In genomic region chr4:85860066-85860465, GRCh38 we compare ENCODE assay signal across 21 cellular contexts.
A peak's percentile ranks its signal among the peaks of the same experiment; 100 is the strongest.
DNase-seq lines count a peak whose midpoint lies in the region; ATAC-seq and TF ChIP-seq lines count a peak whose summit lies in the region.
"Had no signal": no experiment of that assay in that cellular context is flagged by ENCODE, and none has a peak within 500 bp of the region (broad histone marks: within the 10 kb centered on the region; RNA-seq: fewer than 3 reads in every experiment).

No MANE protein-coding gene starts in this region.

- no peak for TF ChIP-seq CTCF in ascending aorta (IDR thresholded peaks at IDR 0.05)

- H3K36me3 ChIP-seq in ascending aorta: no peaks in the 10 kb centered on the region
- H3K36me3 ChIP-seq: breast epithelium had no signal

- no peaks in the 10 kb centered on the region for H3K9me3 ChIP-seq in ascending aorta
- H3K9me3 ChIP-seq: breast epithelium, testis had no signal

- peaks cover 0 to 23% of the 10 kb centered on the region in 2 donors for H3K4me1 ChIP-seq in ascending aorta
- H3K4me1 ChIP-seq: breast epithelium, testis had no signal

- H3K4me3 ChIP-seq in ascending aorta: no peak overlapping the region
- H3K4me3 ChIP-seq: breast epithelium, lung, testis had no signal

- H3K27me3 ChIP-seq in ascending aorta: no peaks in the 10 kb centered on the region
- H3K27me3 ChIP-seq: breast epithelium, testis had no signal

- H3K27ac ChIP-seq in ascending aorta: peak overlapping the region; percentile 62 to 69
- H3K27ac ChIP-seq: breast epithelium, testis had no signal

- in situ Hi-C loops in G401 (cut with HindIII; ENCODE audit: low sequenced_read_pairs): no loop called here

- intact Hi-C loops in ascending aorta (cut with DNase I): no loop called here

- DNase-seq in HS-27A (ENCODE audit: low read depth) (peak; percentile 14), ascending aorta (ENCODE audit: low spot score in 2 of 2) (no peak), iris pigment epithelial cell (ENCODE audit: low read depth) (peak; percentile 55), G401 (ENCODE audit: low spot score) (no peak), NCI-H82 (lab: John Stamatoyannopoulos, UW) (no peak), OCI-M2 (lab: John Stamatoyannopoulos, UW; ENCODE audit: unreplicated experiment) (no peak)
- DNase-seq: activated CD4-positive, alpha-beta T cell treated with anti-CD3 and anti-CD28 coated beads for 48 hours; activated CD8-positive, alpha-beta memory T cell treated with anti-CD3 and anti-CD28 coated beads, Interleukin-2, amount 50 U/mL, for 48 hours; activated naive CD4-positive, alpha-beta T cell treated with anti-CD3 and anti-CD28 coated beads for 36 hours; CD4-positive, alpha-beta memory T cell; effector CD4-positive, alpha-beta T cell; H9; NCI-H1105 treated with DMSO at 0.1 percent for 48 hours; nephron progenitor cell; retina; stimulated activated CD4-positive, alpha-beta T cell treated with anti-CD3 and anti-CD28 coated beads, Interleukin-1b, Interleukin-23, amount 100 ng/mL, for 48 hours; T1000; testis had no signal

- no peak for ATAC-seq in HG03095 (IDR thresholded peaks at IDR 0.05; ENCODE audit: unreplicated experiment)

Comparison
In these comparisons a context has a peak if more than half of its experiments do, and no peak if none do; other contexts are left out.
1. DNase-seq: peak in HS-27A (single experiment) and iris pigment epithelial cell (single experiment); none in ascending aorta (0 of 2), G401 (single experiment), NCI-H82 (single experiment) and OCI-M2 (single experiment).